Comparison of ENCODE assay signal across 9 cellular contexts in genomic region chr1:226656201-226656600, GRCh38.
DNase-seq lines count a peak whose midpoint lies in the region; ATAC-seq and TF ChIP-seq lines count a peak whose summit lies in the region.
"Had no signal": no experiment of that assay in that cellular context is flagged by ENCODE, and none has a peak within 500 bp of the region (broad histone marks: within the 10 kb centered on the region; RNA-seq: fewer than 3 reads in every experiment).

No MANE protein-coding gene starts in this region.

- peak overlapping the region; percentile 54 to 91 for H3K27ac ChIP-seq in esophagus (ENCODE audit: low read depth in 2 of 2, low read length in 1 of 2)
- H3K27ac ChIP-seq in gastroesophageal sphincter, result peak overlapping the region in 1 of 4 donors; percentile 73

- TF ChIP-seq EP300 in gastroesophageal sphincter (IDR thresholded peaks at IDR 0.05), result no peak

- whole genome bisulfite sequencing in esophagus, 2 donors, result 38 to 54% methylated on average over 4 of the region's 4 CpGs
- WGBS in gastroesophageal sphincter (ENCODE audit: low coverage in 1 of 2), 2 donors, result no CpG with 5 or more reads among the region's 4 CpGs

- H3K4me1 Mint-ChIP-seq in activated CD4-positive, alpha-beta memory T cell treated with anti-CD3 and anti-CD28 coated beads, Interleukin-2, amount 10 ng/mL, durations not matched to agents 7 days and 5 days, result peaks cover 79% of the 10 kb centered on the region
- peaks cover 24% of the 10 kb centered on the region for H3K4me1 Mint-ChIP-seq in activated CD4-positive, alpha-beta memory T cell treated with anti-CD3 and anti-CD28 coated beads for 36 hours (ENCODE audit: low read depth)
- H3K4me1 Mint-ChIP-seq in stimulated activated effector memory CD8-positive, alpha-beta T cell treated with anti-CD3 and anti-CD28 coated beads, Interleukin-12 subunit alpha, Interleukin-12 subunit beta, amount 100 ng/mL, for 72 hours, result peaks cover 26% of the 10 kb centered on the region

- H3K27me3 ChIP-seq in esophagus (ENCODE audit: control insufficient read depth in 1 of 2, insufficient read depth in 2 of 2, low read length in 2 of 2), result no peaks in the 10 kb centered on the region
- no peaks in the 10 kb centered on the region for H3K27me3 ChIP-seq in gastroesophageal sphincter

- intact Hi-C loops in activated CD4-positive, alpha-beta memory T cell treated with anti-CD3 and anti-CD28 coated beads for 36 hours (cut with micrococcal nuclease), result no loop called here

- CTCF ChIA-PET in activated CD4-positive, alpha-beta memory T cell treated with anti-CD3 and anti-CD28 coated beads, Interleukin-2, amount 10 ng/mL, durations not matched to agents 7 days and 5 days (lab: Charles Lee), result no interaction called here
- CTCF ChIA-PET in activated CD4-positive, alpha-beta memory T cell treated with anti-CD3 and anti-CD28 coated beads for 36 hours (lab: Charles Lee), result interaction anchor here (0.9 to 6.7 kb wide), 2 partner anchors 22 to 32 kb away, joined by 4 to 35 read pairs; no protein-coding TSS in a partner anchor

- peaks cover 10% of the 10 kb centered on the region for H3K36me3 Mint-ChIP-seq in activated CD4-positive, alpha-beta memory T cell treated with anti-CD3 and anti-CD28 coated beads, Interleukin-2, amount 10 ng/mL, durations not matched to agents 7 days and 5 days (ENCODE audit: low read depth)
- H3K36me3 Mint-ChIP-seq in activated CD4-positive, alpha-beta memory T cell treated with anti-CD3 and anti-CD28 coated beads for 36 hours, result peaks cover 2% of the 10 kb centered on the region
- peaks cover 31% of the 10 kb centered on the region for H3K36me3 Mint-ChIP-seq in stimulated activated effector memory CD8-positive, alpha-beta T cell treated with anti-CD3 and anti-CD28 coated beads, Interleukin-12 subunit alpha, Interleukin-12 subunit beta, amount 100 ng/mL, for 72 hours

- no peak overlapping the region for H3K4me3 Mint-ChIP-seq in activated CD4-positive, alpha-beta memory T cell treated with anti-CD3 and anti-CD28 coated beads, Interleukin-2, amount 10 ng/mL, durations not matched to agents 7 days and 5 days
- no peak overlapping the region for H3K4me3 Mint-ChIP-seq in activated CD4-positive, alpha-beta memory T cell treated with anti-CD3 and anti-CD28 coated beads for 36 hours
- peak overlapping the region; percentile 77 for H3K4me3 Mint-ChIP-seq in stimulated activated effector memory CD8-positive, alpha-beta T cell treated with anti-CD3 and anti-CD28 coated beads, Interleukin-12 subunit alpha, Interleukin-12 subunit beta, amount 100 ng/mL, for 72 hours

- POLR2A ChIA-PET in activated CD4-positive, alpha-beta memory T cell treated with anti-CD3 and anti-CD28 coated beads, Interleukin-2, amount 10 ng/mL, durations not matched to agents 7 days and 5 days (lab: Charles Lee), result interaction anchor here (1.4 to 3.9 kb wide), 2 partner anchors 7 to 249 kb away, joined by 3 to 51 read pairs; partner anchors contain the start of gene PARP1
- POLR2A ChIA-PET in activated CD4-positive, alpha-beta memory T cell treated with anti-CD3 and anti-CD28 coated beads for 36 hours (lab: Charles Lee), result interaction anchor here (1.3 kb wide), 1 partner anchor 36 kb away, joined by 3 read pairs; no protein-coding TSS in a partner anchor

- DNase-seq in activated CD4-positive, alpha-beta memory T cell treated with anti-CD3 and anti-CD28 coated beads, Interleukin-2, amount 10 ng/mL, durations not matched to agents 7 days and 5 days, result no peak
- DNase-seq in activated CD4-positive, alpha-beta memory T cell treated with anti-CD3 and anti-CD28 coated beads for 36 hours, result no peak
- DNase-seq in NCI-H510A treated with DMSO at 0.1 percent for 48 hours (lab: John Stamatoyannopoulos, UW) (peak; percentile 82), epidermal melanocyte (ENCODE audit: insufficient read length, low spot score) (no peak), Ammon's horn (ENCODE audit: low spot score) (no peak)
- DNase-seq in stimulated activated effector memory CD8-positive, alpha-beta T cell treated with anti-CD3 and anti-CD28 coated beads, Interleukin-12 subunit alpha, Interleukin-12 subunit beta, amount 100 ng/mL, for 72 hours (ENCODE audit: low spot score in 2 of 2), result no peak
- DNase-seq: activated CD4-positive, alpha-beta T cell treated with anti-CD3 and anti-CD28 coated beads for 1 hour had no signal

- H3K27ac Mint-ChIP-seq in activated CD4-positive, alpha-beta memory T cell treated with anti-CD3 and anti-CD28 coated beads, Interleukin-2, amount 10 ng/mL, durations not matched to agents 7 days and 5 days, result peak overlapping the region; percentile 88
- no peak overlapping the region for H3K27ac Mint-ChIP-seq in activated CD4-positive, alpha-beta memory T cell treated with anti-CD3 and anti-CD28 coated beads for 36 hours
- peak overlapping the region; percentile 92 for H3K27ac Mint-ChIP-seq in stimulated activated effector memory CD8-positive, alpha-beta T cell treated with anti-CD3 and anti-CD28 coated beads, Interleukin-12 subunit alpha, Interleukin-12 subunit beta, amount 100 ng/mL, for 72 hours

- TF ChIP-seq POLR2A in gastroesophageal sphincter (IDR thresholded peaks at IDR 0.05), result no peak

- H3K4me3 ChIP-seq in esophagus (ENCODE audit: low read depth in 1 of 2, low read length in 2 of 2), result no peak overlapping the region
- no peak overlapping the region for H3K4me3 ChIP-seq in gastroesophageal sphincter

- no peaks in the 10 kb centered on the region for H3K9me3 ChIP-seq in esophagus (ENCODE audit: control insufficient read depth in 2 of 2, insufficient read depth in 1 of 2, low read depth in 1 of 2, low read length in 1 of 2)
- no peaks in the 10 kb centered on the region for H3K9me3 ChIP-seq in gastroesophageal sphincter

- H3K36me3 ChIP-seq in esophagus (ENCODE audit: control insufficient read depth in 2 of 2, insufficient read depth in 2 of 2, low read length in 1 of 2) (no peaks in the 10 kb centered on the region), gastroesophageal sphincter (no peaks in the 10 kb centered on the region)

- no peaks in the 10 kb centered on the region for H3K9me3 Mint-ChIP-seq in activated CD4-positive, alpha-beta memory T cell treated with anti-CD3 and anti-CD28 coated beads, Interleukin-2, amount 10 ng/mL, durations not matched to agents 7 days and 5 days
- H3K9me3 Mint-ChIP-seq in activated CD4-positive, alpha-beta memory T cell treated with anti-CD3 and anti-CD28 coated beads for 36 hours, result no peaks in the 10 kb centered on the region
- H3K9me3 Mint-ChIP-seq in stimulated activated effector memory CD8-positive, alpha-beta T cell treated with anti-CD3 and anti-CD28 coated beads, Interleukin-12 subunit alpha, Interleukin-12 subunit beta, amount 100 ng/mL, for 72 hours, result no peaks in the 10 kb centered on the region

- no peaks in the 10 kb centered on the region for H3K27me3 Mint-ChIP-seq in activated CD4-positive, alpha-beta memory T cell treated with anti-CD3 and anti-CD28 coated beads, Interleukin-2, amount 10 ng/mL, durations not matched to agents 7 days and 5 days
- no peaks in the 10 kb centered on the region for H3K27me3 Mint-ChIP-seq in activated CD4-positive, alpha-beta memory T cell treated with anti-CD3 and anti-CD28 coated beads for 36 hours

- H3K4me1 ChIP-seq in esophagus (ENCODE audit: control insufficient read depth in 2 of 2, insufficient read depth in 2 of 2, low read length in 1 of 2), result peaks cover 16 to 38% of the 10 kb centered on the region in 2 donors
- peaks cover 0 to 80% (median 16%) of the 10 kb centered on the region in 3 donors for H3K4me1 ChIP-seq in gastroesophageal sphincter

- no peak for ATAC-seq in stimulated activated effector memory CD8-positive, alpha-beta T cell treated with anti-CD3 and anti-CD28 coated beads, Interleukin-12 subunit alpha, Interleukin-12 subunit beta, amount 100 ng/mL, for 72 hours
- no peak for ATAC-seq in gastroesophageal sphincter

- no peak for TF ChIP-seq CTCF in gastroesophageal sphincter (IDR thresholded peaks at IDR 0.05)
